In genomic region chr5:189486-189885, GRCh38 we compare ENCODE assay signal across 1 cellular context.
TF ChIP-seq lines count a peak whose summit lies in the region.

No MANE protein-coding gene starts in this region.

TF ChIP-seq in IMR-90, 13 proteins besides CTCF, POLR2A, EP300 and RAD21 (continued from another document):
- no peak for TF ChIP-seq USF2 (IDR thresholded peaks at IDR 0.05; ENCODE audit: low read depth, low read length)
- no peak for TF ChIP-seq BHLHE40 (IDR thresholded peaks at IDR 0.05; ENCODE audit: low read depth, low read length)
- TF ChIP-seq MAFK (IDR thresholded peaks at IDR 0.05; ENCODE audit: low read depth, low read length), result no peak
- no peak for TF ChIP-seq NFE2L2 (IDR thresholded peaks at IDR 0.05; ENCODE audit: low read depth, low read length)
- no peak for TF ChIP-seq SMC3 (IDR thresholded peaks at IDR 0.05; ENCODE audit: low read depth, low read length)
TF ChIP-seq in IMR-90: peak in this region for 0.
